In the genomic region with DNA sequence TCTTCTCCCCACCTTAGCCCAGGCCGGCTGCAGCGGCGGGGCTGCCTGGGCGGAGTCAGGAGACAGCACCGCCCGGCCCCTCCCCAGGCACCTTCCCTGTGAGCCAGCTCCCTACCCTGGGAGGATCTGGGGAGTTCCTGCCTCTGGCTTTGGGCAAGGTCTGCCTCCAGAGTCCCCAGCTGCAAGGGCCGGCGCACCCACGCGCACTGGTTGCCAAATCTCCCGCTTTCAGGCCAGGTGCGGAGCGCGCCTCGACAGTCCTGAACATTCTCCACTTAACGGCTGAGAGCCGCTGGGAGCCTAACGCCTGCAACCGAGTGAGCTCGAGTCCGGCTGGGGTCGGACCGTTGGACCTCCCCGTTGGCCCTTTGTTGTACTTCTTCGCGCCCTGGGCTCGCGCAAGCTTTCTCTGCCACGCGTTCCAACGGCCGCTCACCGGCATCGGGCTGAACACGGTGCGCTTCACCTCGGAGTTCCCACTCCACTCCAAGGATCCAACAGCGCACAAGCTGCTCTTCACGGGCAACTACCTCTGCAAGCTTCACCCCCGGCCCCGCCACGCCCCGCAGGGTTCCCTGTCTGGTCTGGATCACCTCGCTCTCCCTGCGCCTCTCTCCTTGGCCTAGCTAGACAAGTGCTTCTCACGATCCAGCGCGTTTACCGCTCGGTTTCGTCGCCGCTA, we compare ENCODE assay signal across 16 cellular contexts. TPM values are rescaled to one million over a fixed set of nuclear protein-coding genes. Genes with fewer than 3 reads are reported as not detected.
DNase-seq lines count a peak whose midpoint lies in the region; ATAC-seq, FAIRE-seq and TF ChIP-seq lines count a peak whose summit lies in the region.
"Had no signal": no experiment of that assay in that cellular context is flagged by ENCODE, and none has a peak within 500 bp of the region (broad histone marks: within the 10 kb centered on the region; RNA-seq: fewer than 3 reads in every experiment).

No MANE protein-coding gene starts in this region.

- 4% methylated on average over 53 of the region's 53 CpGs for WGBS in right cardiac atrium
- no CpG with 5 or more reads among the region's 53 CpGs for WGBS in iPS DF 6.9 (ENCODE audit: insufficient coverage, insufficient read length)

- ATAC-seq in right cardiac atrium (peak in 1 of 2 donors; percentile 11), Right ventricle myocardium superior (ENCODE audit: poor library complexity) (no peak), T-helper 17 cell (no peak), HG02981 (IDR thresholded peaks at IDR 0.05; ENCODE audit: unreplicated experiment) (no peak), GM21423 (IDR thresholded peaks at IDR 0.05; ENCODE audit: unreplicated experiment) (no peak)

- peaks cover 3% of the 10 kb centered on the region for H3K27me3 ChIP-seq in right cardiac atrium (ENCODE audit: control insufficient read depth, insufficient read depth)
- peaks cover 23% of the 10 kb centered on the region for H3K27me3 ChIP-seq in iPS DF 6.9 (ENCODE audit: control insufficient read depth, insufficient read depth, low read length)

- peak in 2 of 3 donors; percentile 39 to 54 for DNase-seq in right cardiac atrium
- DNase-seq in Right ventricle myocardium superior, result no peak
- no peak for DNase-seq in T-helper 17 cell
- no peak for DNase-seq in iPS DF 6.9 (ENCODE audit: low read depth, low spot score)
- DNase-seq in type B pancreatic cell (ENCODE audit: extremely low spot score, unreplicated experiment), result no peak
- DNase-seq in frontal cortex (ENCODE audit: low spot score in 2 of 2), result no peak
- DNase-seq: activated CD8-positive, alpha-beta memory T cell treated with anti-CD3 and anti-CD28 coated beads, Interleukin-2, amount 50 U/mL, for 48 hours; BE2C; DND-41; midbrain; MM.1S; transverse colon had no signal

- TF ChIP-seq CTCF in type B pancreatic cell (conservative IDR thresholded peaks at IDR 0.05), result no peak

- no peak overlapping the region for H3K4me3 ChIP-seq in right cardiac atrium (ENCODE audit: low read length)
- H3K4me3 ChIP-seq in iPS DF 6.9 (ENCODE audit: low read length), result peak overlapping the region; percentile 30; the same call in 1 of the 2 replicates
- H3K4me3 ChIP-seq: coronary artery, pancreas, transverse colon had no signal

- no peak overlapping the region for H3K27ac Mint-ChIP-seq in T-helper 17 cell
- H3K27ac Mint-ChIP-seq in type B pancreatic cell, result no peak overlapping the region

- H3K4me3 Mint-ChIP-seq in T-helper 17 cell, result peak overlapping the region; percentile 88
- H3K4me3 Mint-ChIP-seq in type B pancreatic cell, result peak overlapping the region; percentile 67

- intact Hi-C loops in right cardiac atrium (cut with DNase I) (no loop called here), Right ventricle myocardium superior (cut with DNase I) (no loop called here)

- H3K4me1 ChIP-seq in right cardiac atrium (ENCODE audit: control insufficient read depth, insufficient read depth, low read length) (no peaks in the 10 kb centered on the region), iPS DF 6.9 (ENCODE audit: control insufficient read depth, insufficient read depth, low read length) (no peaks in the 10 kb centered on the region; the same call in 1 of the 2 replicates)
- H3K4me1 ChIP-seq: BE2C, pancreas, transverse colon had no signal

- peaks cover 41% of the 10 kb centered on the region for H3K27me3 Mint-ChIP-seq in T-helper 17 cell
- H3K27me3 Mint-ChIP-seq in type B pancreatic cell, result peaks cover 80% of the 10 kb centered on the region

- peaks cover 4% of the 10 kb centered on the region for H3K9me3 Mint-ChIP-seq in type B pancreatic cell

- H3K4me1 Mint-ChIP-seq in T-helper 17 cell (peaks cover 14% of the 10 kb centered on the region), type B pancreatic cell (ENCODE audit: unreplicated experiment) (no peaks in the 10 kb centered on the region)

- FAIRE-seq in frontal cortex (lab: Jason Lieb, UNC), result no peak
- FAIRE-seq: pancreas had no signal

- H3K36me3 Mint-ChIP-seq in T-helper 17 cell (ENCODE audit: low read depth), result peaks cover 7% of the 10 kb centered on the region
- no peaks in the 10 kb centered on the region for H3K36me3 Mint-ChIP-seq in type B pancreatic cell

- H3K36me3 ChIP-seq in iPS DF 6.9 (ENCODE audit: control insufficient read depth, insufficient read depth, low read length), result no peaks in the 10 kb centered on the region
- H3K36me3 ChIP-seq: BE2C, pancreas, transverse colon had no signal

- H3K9me3 ChIP-seq in right cardiac atrium (ENCODE audit: control insufficient read depth, low read length), result no peaks in the 10 kb centered on the region
- no peaks in the 10 kb centered on the region for H3K9me3 ChIP-seq in T-helper 17 cell (ENCODE audit: control insufficient read depth, low read length, poor library complexity, severe bottlenecking)
- H3K9me3 ChIP-seq in iPS DF 6.9 (ENCODE audit: control insufficient read depth, insufficient read depth, low read length), result no peaks in the 10 kb centered on the region
- H3K9me3 ChIP-seq: BE2C, pancreas, transverse colon had no signal

- H3K27ac ChIP-seq in right cardiac atrium (ENCODE audit: low read length) (no peak overlapping the region), iPS DF 6.9 (ENCODE audit: low read length) (no peak overlapping the region)
- H3K27ac ChIP-seq: coronary artery, pancreas, transverse colon had no signal

RNA-seq across cellular contexts. Expression of gene ZNF30, which starts 21.7 kb away (rescaled TPM):
- 1 to 10 TPM; 1.4 to 3.4 (median 3.1) TPM for total RNA-seq in right cardiac atrium
- polyA plus RNA-seq in right cardiac atrium, result 1.8 TPM
- 2.6 TPM for total RNA-seq in Right ventricle myocardium superior
- 1 to 10 TPM; 3.0 to 3.5 TPM for total RNA-seq in T-helper 17 cell
- 4.0 and 6.9 TPM in 2 replicates for total RNA-seq in type B pancreatic cell (ENCODE audit: low replicate concordance)
- 8.2 TPM for total RNA-seq in frontal cortex

RNA-seq across cellular contexts. Expression of gene ZNF792, which starts 59.0 kb away (rescaled TPM):
- total RNA-seq in right cardiac atrium (1 to 10 TPM; 3.3 to 5.1 (median 4.3) TPM), Right ventricle myocardium superior (3.3 TPM), T-helper 17 cell (10 to 100 TPM; 15.1 to 15.5 TPM), type B pancreatic cell (ENCODE audit: low replicate concordance) (5.8 and 6.5 TPM in 2 replicates), frontal cortex (13.9 TPM)
- polyA plus RNA-seq in right cardiac atrium, result 1.1 TPM

Comparison
In these comparisons a context has a peak if more than half of its experiments do, and no peak if none do; other contexts are left out.
1. DNase-seq: peak in right cardiac atrium (2 of 3); none in Right ventricle myocardium superior (single experiment), T-helper 17 cell (0 of 3), iPS DF 6.9 (single experiment), type B pancreatic cell (single experiment) and frontal cortex (0 of 2).